In genomic region chr5:174052636-174053035, GRCh38 we compare ENCODE assay signal across 20 cellular contexts. TPM values are rescaled to one million over a fixed set of nuclear protein-coding genes. Genes with fewer than 3 reads are reported as not detected.
"Had no signal": no experiment of that assay in that cellular context is flagged by ENCODE, and none has a peak within 500 bp of the region (broad histone marks: within the 10 kb centered on the region; RNA-seq: fewer than 3 reads in every experiment).

No MANE protein-coding gene starts in this region.

- H3K27me3 ChIP-seq: SJSA1 had no signal

- H3K4me3 ChIP-seq: SJSA1, SK-N-MC had no signal

- H3K36me3 ChIP-seq: SJSA1 had no signal

- H3K4me1 ChIP-seq: SJSA1 had no signal

- H3K9me3 ChIP-seq: SJSA1 had no signal

- H3K27ac ChIP-seq: SJSA1, SK-N-MC had no signal

- DNase-seq: KBM-7, NCI-H1092 treated with DMSO at 0.1 percent for 48 hours, NCI-H1436, NCI-H187, NCI-H2029, NCI-H2081 treated with DMSO at 0.1 percent for 48 hours, NCI-H2171, NCI-H226, NCI-H446, NCI-H510A, NCI-H526, NCI-H748 treated with DMSO at 0.1 percent for 48 hours, Right ventricle myocardium superior, RPMI8226, SIG-M5 had no signal

RNA-seq across cellular contexts. Expression of gene NSG2, which starts 7.1 kb away (rescaled TPM):
- total RNA-seq: HT-29, LHCN-M2, MCF 10A, SJSA1 had no signal
